In the genomic region with DNA sequence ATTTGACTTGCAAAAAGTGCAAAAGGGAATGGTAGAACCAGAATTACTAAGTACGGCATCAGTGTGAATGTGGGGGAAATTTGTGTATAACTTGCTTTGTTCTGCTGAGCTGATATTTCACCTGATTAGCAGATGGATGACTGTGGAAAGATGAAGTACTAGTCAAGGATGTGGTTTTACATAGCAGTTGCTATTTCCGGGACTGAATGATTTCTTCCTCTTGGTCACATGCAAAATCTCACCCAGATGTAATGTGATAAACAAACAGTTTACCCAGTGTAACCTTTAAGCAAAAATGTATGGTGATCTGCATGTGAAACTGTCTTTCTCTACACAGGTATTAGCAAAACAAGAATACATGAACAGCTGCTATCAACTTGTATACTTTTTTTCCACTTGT, we compare ENCODE assay signal across 8 cellular contexts. TPM values are rescaled to one million over a fixed set of nuclear protein-coding genes. Genes with fewer than 3 reads are reported as not detected.
DNase-seq lines count a peak whose midpoint lies in the region; ATAC-seq and TF ChIP-seq lines count a peak whose summit lies in the region.

No MANE protein-coding gene starts in this region.

- peaks cover 38% of the 10 kb centered on the region for H3K36me3 Mint-ChIP-seq in activated naive CD8-positive, alpha-beta T cell treated with anti-CD3 and anti-CD28 coated beads for 36 hours
- H3K36me3 Mint-ChIP-seq in type B pancreatic cell: peaks cover 39% of the 10 kb centered on the region

- in situ Hi-C loops in GM13977 (cut with MboI; ENCODE audit: low pct_unique_long_range_greater_than_20kb, low sequenced_read_pairs, unreplicated experiment): no loop called here

- TF ChIP-seq CTCF in type B pancreatic cell (conservative IDR thresholded peaks at IDR 0.05) (no peak), GM13977 (IDR thresholded peaks at IDR 0.05; ENCODE audit: extremely low read depth, insufficient read depth, missing control alignments) (no peak)

- no peaks in the 10 kb centered on the region for H3K9me3 Mint-ChIP-seq in activated naive CD8-positive, alpha-beta T cell treated with anti-CD3 and anti-CD28 coated beads for 36 hours
- no peaks in the 10 kb centered on the region for H3K9me3 Mint-ChIP-seq in type B pancreatic cell

- no peaks in the 10 kb centered on the region for H3K27me3 Mint-ChIP-seq in activated naive CD8-positive, alpha-beta T cell treated with anti-CD3 and anti-CD28 coated beads for 36 hours
- H3K27me3 Mint-ChIP-seq in type B pancreatic cell: no peaks in the 10 kb centered on the region

- peak; percentile 66 for DNase-seq in A172 (ENCODE audit: low spot score)
- DNase-seq in activated naive CD8-positive, alpha-beta T cell treated with anti-CD3 and anti-CD28 coated beads for 36 hours: no peak
- DNase-seq in type B pancreatic cell (ENCODE audit: extremely low spot score, unreplicated experiment): no peak
- DNase-seq in GM13977 (ENCODE audit: low spot score): no peak
- no peak for DNase-seq in kidney glomerular epithelial cell (lab: John Stamatoyannopoulos, UW)
- DNase-seq in stimulated activated CD8-positive, alpha-beta memory T cell treated with anti-CD3 and anti-CD28 coated beads, Interleukin-4, amount 100 ng/mL, for 48 hours: no peak

- H3K4me3 Mint-ChIP-seq in activated naive CD8-positive, alpha-beta T cell treated with anti-CD3 and anti-CD28 coated beads for 36 hours: no peak overlapping the region
- no peak overlapping the region for H3K4me3 Mint-ChIP-seq in type B pancreatic cell

- H3K27ac Mint-ChIP-seq in activated naive CD8-positive, alpha-beta T cell treated with anti-CD3 and anti-CD28 coated beads for 36 hours: peak overlapping the region; percentile 49
- H3K27ac Mint-ChIP-seq in type B pancreatic cell: no peak overlapping the region

- H3K4me1 Mint-ChIP-seq in activated naive CD8-positive, alpha-beta T cell treated with anti-CD3 and anti-CD28 coated beads for 36 hours: peaks cover 42% of the 10 kb centered on the region
- H3K4me1 Mint-ChIP-seq in type B pancreatic cell (ENCODE audit: unreplicated experiment): peaks cover 13% of the 10 kb centered on the region

- ATAC-seq in GM19395 (IDR thresholded peaks at IDR 0.05; ENCODE audit: unreplicated experiment) (peak; percentile 84), HG03378 (IDR thresholded peaks at IDR 0.05; ENCODE audit: unreplicated experiment) (peak; percentile 83)

RNA-seq across cellular contexts. Expression of gene DCP2, which starts 46.1 kb away (rescaled TPM):
- 35.7 and 41.7 TPM in 2 replicates for total RNA-seq in A172 (2014; rRNA removed; shearing (Covaris generic))
- total RNA-seq in activated naive CD8-positive, alpha-beta T cell treated with anti-CD3 and anti-CD28 coated beads for 36 hours: 10 to 100 TPM; 78.0 to 78.7 TPM
- 65.5 and 90.3 TPM in 2 replicates for total RNA-seq in type B pancreatic cell (ENCODE audit: low replicate concordance)
